In genomic region chr11:47565340-47566165, GRCh38 we compare ENCODE assay signal across 8 cellular contexts. TPM values are rescaled to one million over a fixed set of nuclear protein-coding genes. Genes with fewer than 3 reads are reported as not detected.
A peak's percentile ranks its signal among the peaks of the same experiment; 100 is the strongest.
DNase-seq lines count a peak whose midpoint lies in the region; ATAC-seq, FAIRE-seq and TF ChIP-seq lines count a peak whose summit lies in the region.

A gene with protein sequence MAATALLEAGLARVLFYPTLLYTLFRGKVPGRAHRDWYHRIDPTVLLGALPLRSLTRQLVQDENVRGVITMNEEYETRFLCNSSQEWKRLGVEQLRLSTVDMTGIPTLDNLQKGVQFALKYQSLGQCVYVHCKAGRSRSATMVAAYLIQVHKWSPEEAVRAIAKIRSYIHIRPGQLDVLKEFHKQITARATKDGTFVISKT (plus strand): TSS chr11:47565599. CDS start chr11:47565623, 24 bp downstream.

- DNase-seq in NCI-H1092 (lab: John Stamatoyannopoulos, UW): peak; percentile 41
- peak in 28 of 61 donors; percentile 16 to 69 (median 45) for DNase-seq in caudate nucleus (lab: John Stamatoyannopoulos, UW)
- no peak for DNase-seq in keratinocyte (ENCODE audit: low read depth, low spot score)
- peak; percentile 84 for DNase-seq in stimulated activated CD4-positive, alpha-beta T cell treated with anti-CD3 and anti-CD28 coated beads, Interleukin-15, amount 100 ng/mL, for 24 hours
- DNase-seq in NK-92 treated with Interleukin-12 subunit alpha and Interleukin-12 subunit beta, amount 100 ng/mL, for 24 hours (lab: John Stamatoyannopoulos, UW): no peak

- H3K4me2 ChIP-seq in keratinocyte (ENCODE audit: control insufficient read depth, extremely low read depth, insufficient read depth, low read depth, low read length): peak within 1 kb of the TSS; percentile 89

- dilution Hi-C loops in keratinocyte (cut with MboI; ENCODE audit: extremely low pct_ligation_motif_present, low sequenced_read_pairs): no loop called here

- peaks cover 4% of the 10 kb centered on the region for H4K20me1 ChIP-seq in keratinocyte (ENCODE audit: control insufficient read depth, extremely low read depth, insufficient read depth, low read length)

- H3K4me3 ChIP-seq in WI38 (ENCODE audit: low read depth, low read length) (peak within 1 kb of the TSS; percentile 89), keratinocyte (ENCODE audit: control insufficient read depth in 2 of 3, extremely low read depth in 1 of 3, insufficient read depth in 2 of 3, low read depth in 1 of 3, low read length in 3 of 3) (peak within 1 kb of the TSS; percentile 91 to 95 (median 93))

- no peaks in the 10 kb centered on the region for H3K9me3 ChIP-seq in keratinocyte (ENCODE audit: control insufficient read depth, low read depth, low read length)

- H3K4me1 ChIP-seq in keratinocyte (ENCODE audit: control insufficient read depth, extremely low read depth, insufficient read depth, low read length): peaks cover 13% of the 10 kb centered on the region

- H3K79me2 ChIP-seq in keratinocyte (ENCODE audit: control insufficient read depth, insufficient read depth, low read length): peaks cover 52% of the 10 kb centered on the region

- peaks cover 2 to 5% of the 10 kb centered on the region in 2 experiments for H3K36me3 ChIP-seq in keratinocyte (ENCODE audit: control insufficient read depth in 2 of 2, extremely low read depth in 1 of 2, insufficient read depth in 2 of 2, low read length in 2 of 2)

- no peaks in the 10 kb centered on the region for H3K27me3 ChIP-seq in keratinocyte (ENCODE audit: control insufficient read depth, extremely low read depth, insufficient read depth, low read length)

- H3K9me1 ChIP-seq in keratinocyte (ENCODE audit: control insufficient read depth, extremely low read depth, insufficient read depth, low read length): no peaks in the 10 kb centered on the region

- TF ChIP-seq CTCF in WI38 (IDR thresholded peaks at IDR 0.05; ENCODE audit: low read depth, low read length) (no peak), keratinocyte (optimal IDR thresholded peaks at IDR 0.05 in 1 of 3, IDR thresholded peaks at IDR 0.05 in 1 of 3, conservative IDR thresholded peaks at IDR 0.05 in 1 of 3; ENCODE audit: extremely low read depth in 1 of 3, insufficient read depth in 2 of 3, low read length in 3 of 3) (no peak)

- H3K27ac ChIP-seq in caudate nucleus (ENCODE audit: low read depth, low read length): peak within 1 kb of the TSS; percentile 59
- peak within 1 kb of the TSS; percentile 87 for H3K27ac ChIP-seq in keratinocyte (ENCODE audit: control insufficient read depth, insufficient read depth, low read length)

- peak; percentile 93 for TF ChIP-seq POLR2A in GM15510 (IDR thresholded peaks at IDR 0.05; ENCODE audit: borderline replicate concordance, extremely low read depth, insufficient read length)

- ATAC-seq in HG02571 (IDR thresholded peaks at IDR 0.05; ENCODE audit: unreplicated experiment): peak; percentile 86

- FAIRE-seq in keratinocyte (lab: Jason Lieb, UNC): no peak

- peak within 1 kb of the TSS; percentile 88 for H2AFZ ChIP-seq in keratinocyte (ENCODE audit: control insufficient read depth, low read length)

- peak within 1 kb of the TSS; percentile 94 for H3K9ac ChIP-seq in keratinocyte (ENCODE audit: control insufficient read depth, extremely low read depth, insufficient read depth, low read length)

RNA-seq across cellular contexts. Expression of the gene that starts here (rescaled TPM):
- 64.9 to 78.1 TPM (median 74.4 TPM) in 3 replicates for polyA plus RNA-seq in keratinocyte
- polyA plus RNA-seq in keratinocyte (2011; ENCODE audit: low read depth): 89.3 TPM
- 64.6 and 69.2 TPM in 2 replicates for polyA plus RNA-seq in keratinocyte (2011; cell fraction: cytosol; rRNA removed)
- polyA plus RNA-seq in keratinocyte (2011; cell fraction: nucleus; rRNA removed): 27.6 and 33.0 TPM in 2 replicates
- polyA plus RNA-seq in keratinocyte (2012; ENCODE audit: low replicate concordance): 70.5 and 88.5 TPM in 2 replicates
- 30.7 to 37.6 TPM (median 32.9 TPM) in 3 replicates for polyA minus RNA-seq in keratinocyte
- polyA minus RNA-seq in keratinocyte (2011; cell fraction: cytosol; rRNA and poly(A)+ RNA removed): 54.3 TPM
- 11.2 and 12.6 TPM in 2 replicates for polyA minus RNA-seq in keratinocyte (2011; cell fraction: nucleus; rRNA and poly(A)+ RNA removed)

Comparison
In these comparisons a context has a peak if more than half of its experiments do, and no peak if none do; other contexts are left out.
1. DNase-seq: peak in NCI-H1092 (single experiment) and stimulated activated CD4-positive, alpha-beta T cell treated with anti-CD3 and anti-CD28 coated beads, Interleukin-15, amount 100 ng/mL, for 24 hours (single experiment); none in keratinocyte (single experiment) and NK-92 treated with Interleukin-12 subunit alpha and Interleukin-12 subunit beta, amount 100 ng/mL, for 24 hours (single experiment).